In genomic region chr17:15361592-15361991, GRCh38 we compare ENCODE assay signal across 22 cellular contexts. TPM values are rescaled to one million over a fixed set of nuclear protein-coding genes. Genes with fewer than 3 reads are reported as not detected.
A peak's percentile ranks its signal among the peaks of the same experiment; 100 is the strongest.
DNase-seq lines count a peak whose midpoint lies in the region; ATAC-seq, FAIRE-seq and TF ChIP-seq lines count a peak whose summit lies in the region.
"Had no signal": no experiment of that assay in that cellular context is flagged by ENCODE, and none has a peak within 500 bp of the region (broad histone marks: within the 10 kb centered on the region; RNA-seq: fewer than 3 reads in every experiment).

No MANE protein-coding gene starts in this region.

- no peak for FAIRE-seq in H1 (lab: Jason Lieb, UNC)
- FAIRE-seq: A204.1, D721Med had no signal

- H3K4me1 ChIP-seq in GM23248 (ENCODE audit: insufficient read depth) (peaks cover 4% of the 10 kb centered on the region; the same call in 1 of the 2 replicates), PC-3 (ENCODE audit: insufficient read depth, low read length) (no peaks in the 10 kb centered on the region), H1 (replicated peaks in 1 of 4; ENCODE audit: control insufficient read depth in 3 of 4, insufficient read depth in 4 of 4, low read length in 3 of 4) (no peaks in the 10 kb centered on the region), trophoblast cell (ENCODE audit: control insufficient read depth in 1 of 2, insufficient read depth in 2 of 2, low read length in 2 of 2) (peaks cover 0 to 3% of the 10 kb centered on the region in 2 experiments)
- H3K4me1 ChIP-seq: Caco-2 had no signal

- no peak for TF ChIP-seq POLR2A in H1 (IDR thresholded peaks at IDR 0.05; ENCODE audit: control extremely low read depth in 1 of 2, low read depth in 2 of 2, low read length in 2 of 2)

- no peak overlapping the region for H3K9ac ChIP-seq in GM23248
- H3K9ac ChIP-seq in PC-3 (ENCODE audit: low read length) = no peak overlapping the region
- no peak overlapping the region for H3K9ac ChIP-seq in H1 (replicated peaks in 1 of 4; ENCODE audit: extremely low read depth in 1 of 4, low read depth in 3 of 4, low read length in 3 of 4)
- no peak overlapping the region for H3K9ac ChIP-seq in trophoblast cell (ENCODE audit: low read length)

- in situ Hi-C loops in GM23248 (cut with MboI) = no loop called here

- no peaks in the 10 kb centered on the region for H3K23me2 ChIP-seq in H1 (ENCODE audit: low read depth, low read length)

- ATAC-seq in PC-3 = no peak
- no peak for ATAC-seq in GM21717 (IDR thresholded peaks at IDR 0.05; ENCODE audit: unreplicated experiment)
- ATAC-seq: GM23338, HCT116 had no signal

- POLR2A ChIA-PET in PC-3 (lab: Charles Lee; ENCODE audit: unreplicated experiment) = interaction anchor here (1.0 kb wide), 1 partner anchor 9 kb away, joined by 3 read pairs; no protein-coding TSS in a partner anchor
- POLR2A ChIA-PET in H1 (lab: Charles Lee; ENCODE audit: partially characterized antibody) = no interaction called here

- no peaks in the 10 kb centered on the region for H3K9me2 ChIP-seq in GM23248 (ENCODE audit: insufficient read depth)
- H3K9me2 ChIP-seq in PC-3 (replicated peaks; ENCODE audit: low read length) = no peaks in the 10 kb centered on the region

- H2BK12ac ChIP-seq in H1 (ENCODE audit: low read depth, low read length) (no peak overlapping the region), trophoblast cell (ENCODE audit: low read length) (peak overlapping the region; percentile 75)

- 55 to 66% methylated on average over 2 of the region's 2 CpGs for WGBS in GM23248 (ENCODE audit: low coverage in 1 of 2, low lambda C conversion rate in 2 of 2, missing lambda C conversion rate in 2 of 2), 2 experiments
- 89% methylated on average over 2 of the region's 2 CpGs; no CpG with 5 or more reads in 1 of the 2 experiments for WGBS in H1 (ENCODE audit: extremely low coverage in 1 of 2, insufficient coverage in 1 of 2, insufficient read length in 1 of 2, insufficient replicate concordance in 2 of 2, low coverage in 1 of 2, low lambda C conversion rate in 2 of 2, missing lambda C conversion rate in 1 of 2), 2 experiments
- WGBS in trophoblast cell (ENCODE audit: extremely low coverage, insufficient coverage, insufficient read length) = no CpG with 5 or more reads among the region's 2 CpGs

- H3F3A ChIP-seq in GM23248 (ENCODE audit: insufficient read depth) (no peaks in the 10 kb centered on the region), PC-3 (ENCODE audit: low read length, unreplicated experiment) (no peaks in the 10 kb centered on the region)

- H3K4me3 ChIP-seq in GM23248 (no peak overlapping the region), PC-3 (ENCODE audit: low read length) (no peak overlapping the region), H1 (ENCODE audit: extremely low read depth in 1 of 4, insufficient read depth in 2 of 4, low read depth in 3 of 4, low read length in 4 of 4) (no peak overlapping the region), trophoblast cell (ENCODE audit: low read depth, low read length) (no peak overlapping the region)
- H3K4me3 ChIP-seq: GM23338 had no signal

- no TSS peak for BruUV-seq in PC-3 (replicated peaks; lab: Mats Ljungman, UMichigan)

- H4K5ac ChIP-seq in H1 (ENCODE audit: insufficient read length, low read depth, low read length) = no peak overlapping the region

- H2BK20ac ChIP-seq in H1 (ENCODE audit: low read length) = 0 out of 2 replicates have a peak overlapping the region, but pooled peaks have one; percentile 72

- H2BK120ac ChIP-seq in H1 (replicated peaks; ENCODE audit: low read depth, low read length) (no peak overlapping the region), trophoblast cell (ENCODE audit: insufficient read depth, low read length, poor library complexity) (no peak overlapping the region)

- H3K36me3 ChIP-seq in GM23248 (ENCODE audit: low read depth) (no peaks in the 10 kb centered on the region), PC-3 (ENCODE audit: low read depth, low read length) (no peaks in the 10 kb centered on the region), H1 (ENCODE audit: control insufficient read depth in 2 of 4, insufficient read depth in 4 of 4, low read length in 3 of 4) (no peaks in the 10 kb centered on the region), trophoblast cell (ENCODE audit: control insufficient read depth in 1 of 2, insufficient read depth in 2 of 2, low read length in 2 of 2) (no peaks in the 10 kb centered on the region)

- H3K27ac ChIP-seq in GM23248 = no peak overlapping the region
- no peak overlapping the region for H3K27ac ChIP-seq in PC-3 (ENCODE audit: low read length)
- H3K27ac ChIP-seq in H1 (ENCODE audit: low read depth, low read length) = no peak overlapping the region
- H3K27ac ChIP-seq in trophoblast cell (ENCODE audit: low read depth, low read length) = no peak overlapping the region
- H3K27ac ChIP-seq: C4-2B had no signal

- H3K14ac ChIP-seq in H1 (ENCODE audit: insufficient read length) (no peak overlapping the region), trophoblast cell (ENCODE audit: low read length) (no peak overlapping the region)

- TF ChIP-seq EP300 in H1 (IDR thresholded peaks at IDR 0.05; ENCODE audit: borderline replicate concordance in 1 of 2, low read depth in 2 of 2, low read length in 2 of 2) = no peak

- no peak overlapping the region for H2AK5ac ChIP-seq in H1 (ENCODE audit: low read depth, low read length)
- no peak overlapping the region for H2AK5ac ChIP-seq in trophoblast cell (ENCODE audit: low read length)

- H3K79me2 ChIP-seq in GM23248 (ENCODE audit: insufficient read depth) (no peaks in the 10 kb centered on the region), PC-3 (ENCODE audit: low read length) (no peaks in the 10 kb centered on the region), H1 (ENCODE audit: control insufficient read depth in 1 of 2, insufficient read depth in 2 of 2, low read length in 2 of 2) (no peaks in the 10 kb centered on the region), trophoblast cell (ENCODE audit: control insufficient read depth, insufficient read depth, low read length, poor library complexity) (no peaks in the 10 kb centered on the region)

- intact Hi-C loops in PC-3 (cut with micrococcal nuclease) = no loop called here

- H3K18ac ChIP-seq in H1 (ENCODE audit: extremely low read depth, low read length) (no peak overlapping the region), trophoblast cell (ENCODE audit: low read length) (no peak overlapping the region)

- H2AFZ ChIP-seq in GM23248 = peak overlapping the region; percentile 49; the same call in 1 of the 2 replicates
- 0 out of 2 replicates have a peak overlapping the region, but pooled peaks have one; percentile 6 for H2AFZ ChIP-seq in PC-3 (ENCODE audit: low read length)
- 0 out of 2 replicates have a peak overlapping the region, but pooled peaks have one; percentile 72 for H2AFZ ChIP-seq in H1 (ENCODE audit: low read length)
- no peak overlapping the region for H2AFZ ChIP-seq in trophoblast cell (ENCODE audit: insufficient read depth, low read length, poor library complexity)
- H2AFZ ChIP-seq: GM23338 had no signal

- H4K20me1 ChIP-seq in GM23248 (ENCODE audit: insufficient read depth) (no peaks in the 10 kb centered on the region), PC-3 (ENCODE audit: low read length) (no peaks in the 10 kb centered on the region), H1 (replicated peaks in 1 of 2; ENCODE audit: control insufficient read depth in 1 of 2, insufficient read depth in 2 of 2, low read length in 2 of 2) (no peaks in the 10 kb centered on the region)

- H3K23ac ChIP-seq in H1 (ENCODE audit: insufficient read length) = no peak overlapping the region
- H3K23ac ChIP-seq in trophoblast cell (ENCODE audit: low read length) = no peak overlapping the region

- CTCF ChIA-PET in PC-3 (lab: Charles Lee) = no interaction called here
- CTCF ChIA-PET in H1 (lab: Charles Lee; ENCODE audit: partially characterized antibody) = interaction anchor here (0.7 kb wide), 1 partner anchor 10 kb away, joined by 3 read pairs; no protein-coding TSS in a partner anchor

- no peak overlapping the region for H2BK15ac ChIP-seq in H1 (ENCODE audit: low read length)

- no peak for TF ChIP-seq CTCF in PC-3 (conservative IDR thresholded peaks at IDR 0.05; ENCODE audit: low read depth, low read length)
- TF ChIP-seq CTCF in H1 (IDR thresholded peaks at IDR 0.05; ENCODE audit: control extremely low read depth in 1 of 3, insufficient read depth in 1 of 3, low read depth in 1 of 3, low read length in 3 of 3) = no peak

- H4K91ac ChIP-seq in H1 (replicated peaks; ENCODE audit: insufficient read length, low read length) (no peak overlapping the region), trophoblast cell (ENCODE audit: low read depth, low read length) (no peak overlapping the region)

- H4K8ac ChIP-seq in H1 (ENCODE audit: extremely low read depth, insufficient read depth, low read length) = no peak overlapping the region
- H4K8ac ChIP-seq in trophoblast cell (ENCODE audit: low read depth, low read length) = no peak overlapping the region

- H3K9me3 ChIP-seq in GM23248 (ENCODE audit: low read depth) (no peaks in the 10 kb centered on the region), PC-3 (ENCODE audit: low read length) (no peaks in the 10 kb centered on the region), H1 (ENCODE audit: insufficient read depth in 2 of 2, low read depth in 1 of 2, low read length in 1 of 2) (no peaks in the 10 kb centered on the region), trophoblast cell (ENCODE audit: insufficient read depth, low read depth, low read length) (no peaks in the 10 kb centered on the region)
- H3K9me3 ChIP-seq: Caco-2 had no signal

- H2BK5ac ChIP-seq in H1 (ENCODE audit: low read depth, low read length) (0 out of 2 replicates have a peak overlapping the region, but pooled peaks have one; percentile 46), trophoblast cell (ENCODE audit: low read depth, low read length, poor library complexity) (no peak overlapping the region)

- H3K56ac ChIP-seq in H1 (replicated peaks; ENCODE audit: insufficient read length, low read depth, low read length) = no peak overlapping the region

- H3K79me1 ChIP-seq in H1 (ENCODE audit: low read depth, low read length) (no peaks in the 10 kb centered on the region), trophoblast cell (ENCODE audit: low read length) (no peaks in the 10 kb centered on the region)

- TF ChIP-seq RAD21 in H1 (IDR thresholded peaks at IDR 0.05 in 1 of 2, conservative IDR thresholded peaks at IDR 0.05 in 1 of 2; ENCODE audit: low read depth in 2 of 2, low read length in 2 of 2) = no peak

- H3K4ac ChIP-seq in H1 (replicated peaks; ENCODE audit: insufficient read length, low read depth, low read length) (peak overlapping the region; percentile 10), trophoblast cell (ENCODE audit: low read depth, low read length) (no peak overlapping the region)

- H3K4me2 ChIP-seq in GM23248 (ENCODE audit: unreplicated experiment) = no peak overlapping the region
- no peak overlapping the region for H3K4me2 ChIP-seq in PC-3 (ENCODE audit: low read length)
- no peak overlapping the region for H3K4me2 ChIP-seq in H1 (ENCODE audit: insufficient read depth in 1 of 2, low read depth in 2 of 2, low read length in 2 of 2)
- no peak overlapping the region for H3K4me2 ChIP-seq in trophoblast cell (ENCODE audit: low read length)
- H3K4me2 ChIP-seq: GM23338 had no signal

- DNase-seq in GM23248 = no peak
- no peak for DNase-seq in PC-3
- DNase-seq in H1 (ENCODE audit: low read depth in 1 of 2, low spot score in 2 of 2) = no peak
- no peak for DNase-seq in trophoblast cell
- no peak for DNase-seq in activated naive CD4-positive, alpha-beta T cell (lab: John Stamatoyannopoulos, UW)
- no peak for DNase-seq in 8988T
- DNase-seq: AML-193; Caco-2; CD4-positive, alpha-beta T cell; DMS79; GDM1; H7; HFFc6; KG1 had no signal

- no peaks in the 10 kb centered on the region for H3K27me3 ChIP-seq in GM23248 (replicated peaks; ENCODE audit: insufficient read depth)
- H3K27me3 ChIP-seq in PC-3 (ENCODE audit: low read length) = no peaks in the 10 kb centered on the region
- H3K27me3 ChIP-seq in H1 (replicated peaks in 1 of 4; ENCODE audit: control insufficient read depth in 3 of 4, extremely low read depth in 1 of 4, insufficient read depth in 3 of 4, low read length in 3 of 4) = no peaks in the 10 kb centered on the region
- no peaks in the 10 kb centered on the region for H3K27me3 ChIP-seq in trophoblast cell (ENCODE audit: insufficient read depth, low read length)

- no peak overlapping the region for H4K12ac ChIP-seq in trophoblast cell (ENCODE audit: low read depth, low read length)

RNA-seq across cellular contexts. Expression of gene TEKT3, which starts 20.2 kb away (rescaled TPM):
- total RNA-seq in GM23248 (2014; rRNA removed; shearing (Covaris generic)) = not detected in 2 replicates
- polyA plus RNA-seq in GM23248 (2016; fragmentation: Nextera tagmentation; extraction: Ambion mirVana) = not detected in 2 replicates
- not detected in 2 replicates for total RNA-seq in PC-3 (2014; rRNA removed)
- total RNA-seq in H1 (2021; fragmentation: NEBNext Ultra II Directional; extraction: Animal tissue kit (Norgen Biotek cat#: 25700)) = 1.6 and 2.2 TPM in 2 replicates
- 2.9 and 3.1 TPM in 2 replicates for polyA plus RNA-seq in H1 (2011; rRNA removed)
- polyA plus RNA-seq in H1 (2011; cell fraction: cytosol; rRNA removed) = 2.9 TPM
- 7.0 TPM for polyA plus RNA-seq in H1 (2011; cell fraction: nucleus; rRNA removed)
- polyA plus RNA-seq in H1 (2012, experiment 1 of 2) = 1.7 to 3.5 TPM (median 2.6 TPM) in 4 replicates
- polyA plus RNA-seq in H1 (2012, experiment 2 of 2) = 0.72 TPM
- polyA plus RNA-seq in H1 (2013, experiment 1 of 2) = 2.0 TPM
- 1.6 TPM for polyA plus RNA-seq in H1 (2013, experiment 2 of 2)
- 1.7 and 9.5 TPM in 2 replicates for polyA minus RNA-seq in H1 (2011; rRNA and poly(A)+ RNA removed)
- polyA minus RNA-seq in H1 (2011; cell fraction: cytosol; rRNA and poly(A)+ RNA removed) = not detected
- 1.2 TPM for polyA minus RNA-seq in H1 (2011; cell fraction: nucleus; rRNA and poly(A)+ RNA removed)
- polyA plus RNA-seq in trophoblast cell (2013) = 0.90 and 1.5 TPM in 2 replicates
- total RNA-seq: CD4-positive, alpha-beta T cell; Daoy; HFFc6 had no signal
- polyA plus RNA-seq: IgD-negative memory B cell had no signal
